ENCODE assay signal across 8 cellular contexts in genomic region chr6:79076160-79076559, GRCh38. TPM values are rescaled to one million over a fixed set of nuclear protein-coding genes. Genes with fewer than 3 reads are reported as not detected.
A peak's percentile ranks its signal among the peaks of the same experiment; 100 is the strongest.
DNase-seq lines count a peak whose midpoint lies in the region; ATAC-seq and TF ChIP-seq lines count a peak whose summit lies in the region.

No MANE protein-coding gene starts in this region.

- peak overlapping the region; percentile 95 for H3K4me2 ChIP-seq in mammary epithelial cell (ENCODE audit: insufficient read depth, low read depth, low read length)

- TSS peak; percentile 17 for BruUV-seq in mammary epithelial cell (replicated peaks; lab: Mats Ljungman, UMichigan)

- H3K9ac ChIP-seq in ES-I3 (ENCODE audit: low read depth, low read length), result peak overlapping the region; percentile 92
- peak overlapping the region; percentile 64 for H3K9ac ChIP-seq in mammary epithelial cell (ENCODE audit: insufficient read depth, low read length)

- peaks cover 10% of the 10 kb centered on the region; the same call in 1 of the 2 replicates for H3K4me1 ChIP-seq in ES-I3 (ENCODE audit: insufficient read depth, low read length)
- H3K4me1 ChIP-seq in mammary epithelial cell (ENCODE audit: insufficient read depth, low read length), result peaks cover 10% of the 10 kb centered on the region
- H3K4me1 ChIP-seq in mononuclear cell (ENCODE audit: insufficient read depth, low read length), result peaks cover 12% of the 10 kb centered on the region

- 0% methylated on average over 5 of the region's 5 CpGs for WGBS in mammary epithelial cell (ENCODE audit: low coverage, missing lambda C conversion rate)

- DNase-seq in NAMALWA (ENCODE audit: low spot score) (peak; percentile 30), mammary epithelial cell (peak; percentile 30), amniotic stem cell (lab: John Stamatoyannopoulos, UW) (no peak), GF-D8 (lab: John Stamatoyannopoulos, UW) (no peak), SK-N-DZ (ENCODE audit: low spot score) (no peak), sciatic nerve (ENCODE audit: low spot score) (no peak)

- H3K27me3 ChIP-seq in mammary epithelial cell (ENCODE audit: insufficient read depth, low read length) (no peaks in the 10 kb centered on the region), mononuclear cell (ENCODE audit: insufficient read depth, low read length) (no peaks in the 10 kb centered on the region)

- no peak for ATAC-seq in sciatic nerve

- dilution Hi-C loops in mammary epithelial cell (cut with HindIII; ENCODE audit: low sequenced_read_pairs), result no loop called here

- intact Hi-C loops in mammary epithelial cell (cut with micrococcal nuclease), result loop anchor here (2.0 to 5.0 kb wide), 3 partner anchors 231 to 461 kb away; partner anchors contain the start of gene LCA5
- intact Hi-C loops in sciatic nerve (cut with DNase I), result no loop called here

- no peaks in the 10 kb centered on the region for H3K9me3 ChIP-seq in ES-I3 (ENCODE audit: control insufficient read depth, insufficient read depth, low read length)
- no peaks in the 10 kb centered on the region for H3K9me3 ChIP-seq in mammary epithelial cell (replicated peaks; ENCODE audit: insufficient read depth, low read length)
- H3K9me3 ChIP-seq in mononuclear cell (ENCODE audit: low read depth, low read length), result no peaks in the 10 kb centered on the region

- H3K4me3 ChIP-seq in mammary epithelial cell (replicated peaks in 1 of 3; ENCODE audit: insufficient read depth in 1 of 3, low read depth in 2 of 3, low read length in 3 of 3), result peak overlapping the region; percentile 36 to 76 (median 59)
- H3K4me3 ChIP-seq in mononuclear cell (ENCODE audit: low read length), result peak overlapping the region; percentile 74

- peak overlapping the region; percentile 41 for H2AFZ ChIP-seq in mammary epithelial cell (ENCODE audit: low read depth, low read length)

- in situ Hi-C loops in mammary epithelial cell (cut with MboI; ENCODE audit: low sequenced_read_pairs in 2 of 2), result no loop called here

- H3K36me3 ChIP-seq in ES-I3 (ENCODE audit: insufficient read depth, low read length) (no peaks in the 10 kb centered on the region), mammary epithelial cell (ENCODE audit: insufficient read depth, low read length) (peaks cover 3% of the 10 kb centered on the region)

- CTCF ChIA-PET in mammary epithelial cell (lab: Charles Lee; ENCODE audit: low non-redundant PET), result interaction anchor here (0.6 to 0.7 kb wide), 2 partner anchors 637 to 867 kb away, joined by 3 to 6 read pairs; no protein-coding TSS in a partner anchor

- H3K79me2 ChIP-seq in mammary epithelial cell (ENCODE audit: insufficient read depth, low read length), result peaks cover 59% of the 10 kb centered on the region

- TF ChIP-seq CTCF in mammary epithelial cell (conservative IDR thresholded peaks at IDR 0.05 in 1 of 2, IDR thresholded peaks at IDR 0.05 in 1 of 2; ENCODE audit: extremely low read depth in 1 of 2, insufficient read depth in 1 of 2, low read depth in 1 of 2, low read length in 2 of 2), result no peak

- H4K20me1 ChIP-seq in mammary epithelial cell (ENCODE audit: insufficient read depth, low read length), result no peaks in the 10 kb centered on the region

- peak overlapping the region; percentile 71 for H3K27ac ChIP-seq in mammary epithelial cell (ENCODE audit: insufficient read depth, low read depth, low read length)

RNA-seq across cellular contexts. Expression of gene PHIP, which starts 1.9 kb away (rescaled TPM):
- total RNA-seq in mammary epithelial cell (10 to 100 TPM; 17.2 to 18.0 TPM), mononuclear cell (69.3 TPM), sciatic nerve (43.6 TPM)
- polyA plus RNA-seq in mammary epithelial cell, result 3.6 TPM
- polyA minus RNA-seq in mammary epithelial cell, result 13.6 TPM
- 14.5 and 18.4 TPM in 2 replicates for polyA plus RNA-seq in SK-N-DZ (2014; cell fraction: cytosol; rRNA removed)
- 69.8 and 77.5 TPM in 2 replicates for polyA plus RNA-seq in SK-N-DZ (2014; cell fraction: nucleus; rRNA removed)

Comparison
In these comparisons a context has a peak if more than half of its experiments do, and no peak if none do; other contexts are left out.
1. DNase-seq: peak in NAMALWA (single experiment) and mammary epithelial cell (single experiment); none in amniotic stem cell (single experiment), GF-D8 (single experiment), SK-N-DZ (single experiment) and sciatic nerve (single experiment).